ENCODE assay signal across 8 cellular contexts in genomic region chr6:87968435-87969278, GRCh38.
DNase-seq lines count a peak whose midpoint lies in the region; ATAC-seq and TF ChIP-seq lines count a peak whose summit lies in the region.

No MANE protein-coding gene starts in this region.

- no CpG with 5 or more reads among the region's 26 CpGs for WGBS in trophoblast cell (ENCODE audit: extremely low coverage, insufficient coverage, insufficient read length)

- no peak overlapping the region for H2AK5ac ChIP-seq in trophoblast cell (ENCODE audit: low read length)

- H3K4ac ChIP-seq in trophoblast cell (ENCODE audit: low read depth, low read length) = no peak overlapping the region

- H3K79me1 ChIP-seq in trophoblast cell (ENCODE audit: low read length) = no peaks in the 10 kb centered on the region

- TF ChIP-seq POLR2A in Peyer's patch (IDR thresholded peaks at IDR 0.05) = no peak

- H3K27me3 ChIP-seq in Peyer's patch = no peaks in the 10 kb centered on the region
- no peaks in the 10 kb centered on the region for H3K27me3 ChIP-seq in trophoblast cell (ENCODE audit: insufficient read depth, low read length)

- no peaks in the 10 kb centered on the region for H3K36me3 ChIP-seq in HEK293 (ENCODE audit: control insufficient read depth in 2 of 2, insufficient read depth in 1 of 2, low read length in 2 of 2)
- H3K36me3 ChIP-seq in Peyer's patch = no peaks in the 10 kb centered on the region
- H3K36me3 ChIP-seq in trophoblast cell (ENCODE audit: control insufficient read depth in 1 of 2, insufficient read depth in 2 of 2, low read length in 2 of 2) = no peaks in the 10 kb centered on the region

- no peak overlapping the region for H2BK5ac ChIP-seq in trophoblast cell (ENCODE audit: low read depth, low read length, poor library complexity)

- H3K9ac ChIP-seq in trophoblast cell (ENCODE audit: low read length) = no peak overlapping the region

- no peak overlapping the region for H3K18ac ChIP-seq in trophoblast cell (ENCODE audit: low read length)

- H3K4me3 ChIP-seq in HEK293 (ENCODE audit: low read depth, low read length) (peak overlapping the region; percentile 37), Peyer's patch (peak overlapping the region; percentile 4 to 40 (median 32)), trophoblast cell (ENCODE audit: low read depth, low read length) (no peak overlapping the region)

- H3K4me2 ChIP-seq in trophoblast cell (ENCODE audit: low read length) = peak overlapping the region; percentile 70

- H3K14ac ChIP-seq in trophoblast cell (ENCODE audit: low read length) = no peak overlapping the region

- no peak overlapping the region for H2BK12ac ChIP-seq in trophoblast cell (ENCODE audit: low read length)

- ATAC-seq in HG03139 (IDR thresholded peaks at IDR 0.05; ENCODE audit: unreplicated experiment) = no peak

- H4K91ac ChIP-seq in trophoblast cell (ENCODE audit: low read depth, low read length) = no peak overlapping the region

- H2BK120ac ChIP-seq in trophoblast cell (ENCODE audit: insufficient read depth, low read length, poor library complexity) = no peak overlapping the region

- no peak overlapping the region for H2AFZ ChIP-seq in trophoblast cell (ENCODE audit: insufficient read depth, low read length, poor library complexity)

- POLR2A ChIA-PET in HEK293 (lab: Yijun Ruan, JAX) = no interaction called here

- TF ChIP-seq CTCF in HEK293 (tag by site-specific recombination; IDR thresholded peaks at IDR 0.05) = peak; percentile 68
- TF ChIP-seq CTCF in Peyer's patch (IDR thresholded peaks at IDR 0.05) = no peak

- intact Hi-C loops in posterior vena cava (cut with DNase I) = no loop called here

- H3K27ac ChIP-seq in HEK293 (ENCODE audit: extremely low read depth, low read depth, low read length) (no peak overlapping the region), Peyer's patch (no peak overlapping the region), trophoblast cell (ENCODE audit: low read depth, low read length) (no peak overlapping the region)

- DNase-seq in Daoy (ENCODE audit: low read depth) (peak; percentile 11), Peyer's patch (peak in 2 of 3 donors; percentile 34 to 55), fibroblast of peridontal ligament (ENCODE audit: extremely low read depth) (peak; percentile 3), trophoblast cell (peak in 1 of 2 donors; percentile 22), posterior vena cava (ENCODE audit: low spot score) (no peak), NCI-H187 (lab: John Stamatoyannopoulos, UW) (no peak)

- no peak overlapping the region for H4K12ac ChIP-seq in trophoblast cell (ENCODE audit: low read depth, low read length)

- CTCF ChIA-PET in HEK293 (lab: Yijun Ruan, JAX) = interaction anchor here (1.0 kb wide), 1 partner anchor 22 kb away, joined by 4 read pairs; no protein-coding TSS in a partner anchor

- H3K4me1 ChIP-seq in HEK293 (ENCODE audit: control insufficient read depth, insufficient read depth, low read length) = peaks cover 4% of the 10 kb centered on the region; the same call in 1 of the 2 replicates
- H3K4me1 ChIP-seq in Peyer's patch = no peaks in the 10 kb centered on the region
- no peaks in the 10 kb centered on the region for H3K4me1 ChIP-seq in trophoblast cell (ENCODE audit: control insufficient read depth in 1 of 2, insufficient read depth in 2 of 2, low read length in 2 of 2)

- H4K8ac ChIP-seq in trophoblast cell (ENCODE audit: low read depth, low read length) = no peak overlapping the region

- H3K9me3 ChIP-seq in HEK293 (ENCODE audit: control insufficient read depth, insufficient read depth, low read depth, low read length) (no peaks in the 10 kb centered on the region), Peyer's patch (no peaks in the 10 kb centered on the region), trophoblast cell (ENCODE audit: insufficient read depth, low read depth, low read length) (no peaks in the 10 kb centered on the region)

- no peaks in the 10 kb centered on the region for H3K79me2 ChIP-seq in trophoblast cell (ENCODE audit: control insufficient read depth, insufficient read depth, low read length, poor library complexity)

- no peak overlapping the region for H3K23ac ChIP-seq in trophoblast cell (ENCODE audit: low read length)

TF ChIP-seq in HEK293, 187 proteins besides CTCF, POLR2A, EP300 and RAD21 (continues in another document):
- TF ChIP-seq ZNF121 (tag by site-specific recombination; IDR thresholded peaks at IDR 0.05) (no peak), ZNF449 (tag by site-specific recombination; IDR thresholded peaks at IDR 0.05) (no peak), ZNF777 (tag by site-specific recombination; IDR thresholded peaks at IDR 0.05; ENCODE audit: borderline replicate concordance) (0 out of 2 replicates have a peak, but pooled peaks have one; percentile 45), ZNF501 (tag by site-specific recombination; IDR thresholded peaks at IDR 0.05) (no peak), ZNF580 (tag by site-specific recombination; IDR thresholded peaks at IDR 0.05) (no peak), ZNF335 (tag by site-specific recombination; conservative IDR thresholded peaks at IDR 0.05) (peak; percentile 83), ZNF366 (tag by site-specific recombination; conservative IDR thresholded peaks at IDR 0.05) (no peak), ZNF560 (tag by site-specific recombination; IDR thresholded peaks at IDR 0.05; ENCODE audit: borderline replicate concordance) (no peak), PRDM4 (tag by site-specific recombination; IDR thresholded peaks at IDR 0.05) (no peak), ZNF433 (tag by site-specific recombination; IDR thresholded peaks at IDR 0.05; ENCODE audit: low read depth) (no peak), ZNF211 (tag by site-specific recombination; IDR thresholded peaks at IDR 0.05; ENCODE audit: low read depth) (no peak), ZNF626 (tag by site-specific recombination; IDR thresholded peaks at IDR 0.05) (no peak), OSR2 (tag by site-specific recombination; IDR thresholded peaks at IDR 0.05) (0 out of 2 replicates have a peak, but pooled peaks have one; percentile 10), ZNF521 (tag by site-specific recombination; IDR thresholded peaks at IDR 0.05) (no peak), ZNF133 (tag by site-specific recombination; IDR thresholded peaks at IDR 0.05) (no peak), ZXDB (tag by site-specific recombination; IDR thresholded peaks at IDR 0.05) (no peak), ZNF707 (tag by site-specific recombination; IDR thresholded peaks at IDR 0.05) (no peak), ZNF302 (tag by site-specific recombination; IDR thresholded peaks at IDR 0.05; ENCODE audit: low read depth) (no peak), ZNF239 (tag by site-specific recombination; IDR thresholded peaks at IDR 0.05) (no peak), MYNN (tag by site-specific recombination; IDR thresholded peaks at IDR 0.05; ENCODE audit: borderline replicate concordance) (no peak), ZNF658 (tag by site-specific recombination; IDR thresholded peaks at IDR 0.05) (no peak), SP2 (tag by site-specific recombination; IDR thresholded peaks at IDR 0.05) (no peak), ZEB2 (tag by site-specific recombination; IDR thresholded peaks at IDR 0.05) (no peak), ZNF530 (tag by site-specific recombination; IDR thresholded peaks at IDR 0.05; ENCODE audit: low read depth) (no peak), ZSCAN5A (tag by site-specific recombination; IDR thresholded peaks at IDR 0.05) (no peak)

Comparison
In these comparisons a context has a peak if more than half of its experiments do, and no peak if none do; other contexts are left out.
1. DNase-seq: peak in Daoy (single experiment), Peyer's patch (2 of 3) and fibroblast of peridontal ligament (single experiment); none in posterior vena cava (single experiment) and NCI-H187 (0 of 2).